8 cellular contexts compared by ENCODE assay signal in the genomic region with DNA sequence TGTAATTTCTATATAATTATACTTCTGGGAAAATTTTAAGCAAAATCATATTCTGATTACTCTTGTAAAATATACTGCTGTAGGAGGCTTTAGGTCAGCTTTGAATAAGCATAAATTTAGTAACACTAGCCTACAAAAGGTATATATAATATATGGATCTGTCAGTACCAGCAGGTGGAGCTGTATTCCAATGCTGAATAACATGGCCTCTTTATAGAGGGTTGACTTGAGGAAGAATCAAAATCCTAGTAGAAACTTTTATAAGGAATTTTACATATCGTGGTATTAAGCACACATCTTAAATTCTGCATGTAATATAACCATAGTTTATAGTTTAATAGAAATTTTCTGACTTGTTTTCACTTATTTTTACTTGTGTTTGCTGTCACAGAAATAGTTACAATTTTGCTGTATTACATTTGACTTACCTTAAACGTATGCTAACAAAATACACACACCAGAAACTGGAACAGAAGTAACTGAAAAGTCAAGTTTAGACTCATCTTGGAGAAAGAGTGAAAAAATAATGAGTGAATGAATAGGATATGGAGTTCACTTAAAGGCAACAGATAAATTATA.
DNase-seq lines count a peak whose midpoint lies in the region; ATAC-seq and TF ChIP-seq lines count a peak whose summit lies in the region.

No MANE protein-coding gene starts in this region.

- 61% methylated on average over 2 of the region's 2 CpGs for whole genome bisulfite sequencing in liver

- DNase-seq in G401 (ENCODE audit: low spot score) (peak; percentile 45), HCT116 (ENCODE audit: low read depth, low spot score) (peak; percentile 43), NCI-H345 (lab: John Stamatoyannopoulos, UW) (peak; percentile 50), astrocyte of the spinal cord (ENCODE audit: low read depth, low spot score) (peak; percentile 79), middle frontal gyrus (ENCODE audit: extremely low spot score, low spot score) (no peak)
- DNase-seq in effector CD8-positive, alpha-beta T cell (lab: John Stamatoyannopoulos, UW) = no peak
- no peak for DNase-seq in activated naive CD8-positive, alpha-beta T cell treated with anti-CD3 and anti-CD28 coated beads, Interleukin-2, amount 50 U/mL, for 24 hours

- POLR2A ChIA-PET in HCT116 (lab: Charles Lee) = no interaction called here

- H3K27ac ChIP-seq in HCT116 (ENCODE audit: low read depth, low read length) = no peak overlapping the region
- H3K27ac ChIP-seq in liver (ENCODE audit: low read depth in 1 of 2, low read length in 2 of 2) = no peak overlapping the region

- peaks cover 6% of the 10 kb centered on the region for H3K27me3 Mint-ChIP-seq in activated naive CD8-positive, alpha-beta T cell treated with anti-CD3 and anti-CD28 coated beads, Interleukin-2, amount 50 U/mL, for 24 hours

- H3K4me1 ChIP-seq in HCT116 (ENCODE audit: control insufficient read depth in 1 of 2, insufficient read depth in 2 of 2, low read length in 2 of 2) (no peaks in the 10 kb centered on the region), liver (ENCODE audit: control insufficient read depth in 4 of 4, insufficient read depth in 4 of 4, low read length in 3 of 4) (no peaks in the 10 kb centered on the region)

- peak; percentile 66 for TF ChIP-seq RAD21 in HCT116 (IDR thresholded peaks at IDR 0.05; ENCODE audit: low read depth)
- peak; percentile 78 to 87 for TF ChIP-seq RAD21 in liver (IDR thresholded peaks at IDR 0.05)

- no peak overlapping the region for H3K4me2 ChIP-seq in HCT116 (ENCODE audit: low read length)

- no peaks in the 10 kb centered on the region for H3K79me2 ChIP-seq in HCT116 (ENCODE audit: insufficient read depth, low read length)

- RAD21 ChIA-PET in HCT116 (lab: Charles Lee; ENCODE audit: low non-redundant PET in 1 of 2, low total read pairs in 2 of 2, uncharacterized antibody in 2 of 2, unreplicated experiment in 2 of 2) = no interaction called here

- CTCF ChIA-PET in HCT116 (lab: Charles Lee) = interaction anchor here (0.7 to 2.1 kb wide), 11 partner anchors 8 to 425 kb away, joined by 3 to 8 read pairs (median 4); no protein-coding TSS in a partner anchor

- H3K4me3 ChIP-seq in HCT116 (replicated peaks in 1 of 2; ENCODE audit: low read depth in 1 of 2, low read length in 2 of 2) = no peak overlapping the region
- H3K4me3 ChIP-seq in astrocyte of the spinal cord (ENCODE audit: low read depth, low read length) = no peak overlapping the region
- no peak overlapping the region for H3K4me3 ChIP-seq in liver (ENCODE audit: low read depth in 1 of 3, low read length in 3 of 3)

- peak; percentile 50 to 68 (median 54); a peak in 5 of 6 replicates for TF ChIP-seq CTCF in HCT116 (IDR thresholded peaks at IDR 0.05 in 2 of 3, conservative IDR thresholded peaks at IDR 0.05 in 1 of 3; ENCODE audit: borderline replicate concordance in 1 of 3, insufficient read depth in 1 of 3, low read depth in 2 of 3, low read length in 2 of 3)
- peak; percentile 59 for TF ChIP-seq CTCF in astrocyte of the spinal cord (IDR thresholded peaks at IDR 0.05; ENCODE audit: low read depth, low read length)
- TF ChIP-seq CTCF in liver (IDR thresholded peaks at IDR 0.05; ENCODE audit: low read depth, low read length, missing input control) = peak; percentile 49

- H3K27me3 ChIP-seq in HCT116 (ENCODE audit: insufficient read depth, low read length) = no peaks in the 10 kb centered on the region
- H3K27me3 ChIP-seq in liver (ENCODE audit: control insufficient read depth in 4 of 4, insufficient read depth in 4 of 4, low read length in 3 of 4) = no peaks in the 10 kb centered on the region

- TF ChIP-seq POLR2A in HCT116 (IDR thresholded peaks at IDR 0.05; ENCODE audit: borderline replicate concordance, extremely low read depth, insufficient read depth, insufficient read length) = no peak

- no peaks in the 10 kb centered on the region for H3K9me3 Mint-ChIP-seq in activated naive CD8-positive, alpha-beta T cell treated with anti-CD3 and anti-CD28 coated beads, Interleukin-2, amount 50 U/mL, for 24 hours

- H3K4me1 Mint-ChIP-seq in activated naive CD8-positive, alpha-beta T cell treated with anti-CD3 and anti-CD28 coated beads, Interleukin-2, amount 50 U/mL, for 24 hours = no peaks in the 10 kb centered on the region

- H3K4me3 Mint-ChIP-seq in activated naive CD8-positive, alpha-beta T cell treated with anti-CD3 and anti-CD28 coated beads, Interleukin-2, amount 50 U/mL, for 24 hours = no peak overlapping the region

- intact Hi-C loops in HCT116 (cut with micrococcal nuclease) = loop anchor here (1.0 kb wide), 1 partner anchor 399 kb away; no protein-coding TSS in a partner anchor

- H3K9me2 ChIP-seq in HCT116 (ENCODE audit: insufficient read depth) = no peaks in the 10 kb centered on the region

- H3K36me3 ChIP-seq in HCT116 (ENCODE audit: control insufficient read depth in 1 of 2, insufficient read depth in 2 of 2, low read length in 2 of 2) (no peaks in the 10 kb centered on the region), liver (ENCODE audit: control insufficient read depth in 4 of 4, insufficient read depth in 3 of 4, low read depth in 1 of 4, low read length in 3 of 4) (no peaks in the 10 kb centered on the region)

- H3K9ac ChIP-seq in HCT116 (ENCODE audit: low read length) (no peak overlapping the region), liver (ENCODE audit: low read depth in 1 of 2, low read length in 2 of 2) (no peak overlapping the region)

- H2AFZ ChIP-seq in HCT116 (ENCODE audit: low read depth, low read length, poor library complexity, severe bottlenecking) = no peak overlapping the region

- no peaks in the 10 kb centered on the region for H3K9me3 ChIP-seq in HCT116 (ENCODE audit: control insufficient read depth in 1 of 2, insufficient read depth in 1 of 2, low read depth in 1 of 2, low read length in 2 of 2)
- H3K9me3 ChIP-seq in liver (ENCODE audit: control insufficient read depth in 4 of 4, low read length in 3 of 4) = no peaks in the 10 kb centered on the region

- no peaks in the 10 kb centered on the region for H3K36me3 Mint-ChIP-seq in activated naive CD8-positive, alpha-beta T cell treated with anti-CD3 and anti-CD28 coated beads, Interleukin-2, amount 50 U/mL, for 24 hours (ENCODE audit: low read depth)

- peak; percentile 84 for ATAC-seq in HCT116
- ATAC-seq in activated naive CD8-positive, alpha-beta T cell treated with anti-CD3 and anti-CD28 coated beads, Interleukin-2, amount 50 U/mL, for 24 hours = no peak

- no TSS peak for BruUV-seq in HCT116 (replicated peaks; lab: Mats Ljungman, UMichigan)

- in situ Hi-C loops in G401 (cut with HindIII; ENCODE audit: low sequenced_read_pairs) (no loop called here), astrocyte of the spinal cord (cut with HindIII; ENCODE audit: low sequenced_read_pairs) (no loop called here)

- no peaks in the 10 kb centered on the region for H4K20me1 ChIP-seq in HCT116 (ENCODE audit: insufficient read depth)

- no peak overlapping the region for H3K27ac Mint-ChIP-seq in activated naive CD8-positive, alpha-beta T cell treated with anti-CD3 and anti-CD28 coated beads, Interleukin-2, amount 50 U/mL, for 24 hours

TF ChIP-seq in HCT116, 20 proteins besides CTCF, POLR2A, EP300 and RAD21 (continues in another document):
- TF ChIP-seq MAX (IDR thresholded peaks at IDR 0.05) (no peak), SIN3A (IDR thresholded peaks at IDR 0.05; ENCODE audit: low read depth) (no peak), FOSL1 (IDR thresholded peaks at IDR 0.05; ENCODE audit: low read depth) (no peak), CEBPB (IDR thresholded peaks at IDR 0.05; ENCODE audit: low read depth) (no peak), CBX3 (IDR thresholded peaks at IDR 0.05; ENCODE audit: low read depth) (no peak), TCF7L2 (IDR thresholded peaks at IDR 0.05; ENCODE audit: borderline replicate concordance, extremely low read depth, insufficient read depth, insufficient read length) (no peak), SP1 (IDR thresholded peaks at IDR 0.05; ENCODE audit: low read depth) (no peak), JUND (IDR thresholded peaks at IDR 0.05) (no peak)

TF ChIP-seq in liver, 16 proteins besides CTCF, POLR2A, EP300 and RAD21 (continues in another document):
- TF ChIP-seq EGR1 (IDR thresholded peaks at IDR 0.05; ENCODE audit: low read depth in 2 of 2) (no peak), HNF4G (IDR thresholded peaks at IDR 0.05) (no peak), YY1 (IDR thresholded peaks at IDR 0.05) (no peak), REST (IDR thresholded peaks at IDR 0.05) (no peak), JUND (IDR thresholded peaks at IDR 0.05) (no peak), FOXA2 (IDR thresholded peaks at IDR 0.05) (no peak), TAF1 (conservative IDR thresholded peaks at IDR 0.05) (no peak), SP1 (IDR thresholded peaks at IDR 0.05) (no peak), ATF3 (IDR thresholded peaks at IDR 0.05) (no peak), FOXA1 (IDR thresholded peaks at IDR 0.05) (no peak)

Comparison
In these comparisons a context has a peak if more than half of its experiments do, and no peak if none do; other contexts are left out.
1. DNase-seq: peak in G401 (single experiment), HCT116 (single experiment), NCI-H345 (single experiment) and astrocyte of the spinal cord (single experiment); none in effector CD8-positive, alpha-beta T cell (single experiment), activated naive CD8-positive, alpha-beta T cell treated with anti-CD3 and anti-CD28 coated beads, Interleukin-2, amount 50 U/mL, for 24 hours (single experiment) and middle frontal gyrus (single experiment).
2. Peak in every context shown above with its lines, with median percentiles within 50 percentile points of each other: CTCF ChIP-seq.